In genomic region chr6:73518100-73518981, GRCh38 we compare ENCODE assay signal across 8 cellular contexts. TPM values are rescaled to one million over a fixed set of nuclear protein-coding genes. Genes with fewer than 3 reads are reported as not detected.
DNase-seq lines count a peak whose midpoint lies in the region; ATAC-seq and TF ChIP-seq lines count a peak whose summit lies in the region.
"Not testable (repeated sequence)": the region's sequence is repeated elsewhere in the genome, so short reads cannot be mapped to it uniquely, and the experiment has no call there.

No MANE protein-coding gene starts in this region.

- DNase-seq in BJ (ENCODE audit: low read depth); HAP-1 (ENCODE audit: low spot score in 2 of 2); Panc1 (ENCODE audit: low read depth, low spot score); choroid plexus epithelial cell (ENCODE audit: low read depth); glutamatergic neuron; spleen: not testable (repeated sequence)
- peak; percentile 40 for DNase-seq in activated T-cell treated with anti-CD3 and anti-CD28 coated beads, Interleukin-2, amount 50 U/mL, for 48 hours

- not testable (repeated sequence) for H3K9me3 ChIP-seq in HAP-1; Panc1 (ENCODE audit: control insufficient read depth, insufficient read depth, low read depth, low read length); muscle layer of colon (ENCODE audit: low read length); spleen

- not testable (repeated sequence) for H3K9ac ChIP-seq in muscle layer of colon (ENCODE audit: low read length)

- not testable (repeated sequence) for TF ChIP-seq CTCF in BJ (IDR thresholded peaks at IDR 0.05; ENCODE audit: insufficient read depth, low read depth, low read length); Panc1 (IDR thresholded peaks at IDR 0.05); choroid plexus epithelial cell (conservative IDR thresholded peaks at IDR 0.05; ENCODE audit: low read depth, low read length); glutamatergic neuron (IDR thresholded peaks at IDR 0.05; ENCODE audit: partially characterized antibody, unreplicated experiment); spleen (IDR thresholded peaks at IDR 0.05 in 8 of 11, conservative IDR thresholded peaks at IDR 0.05 in 3 of 11)

- H3K4me1 ChIP-seq in HAP-1: peaks cover 27% of the 10 kb centered on the region
- peaks cover 38% of the 10 kb centered on the region for H3K4me1 ChIP-seq in Panc1 (ENCODE audit: control insufficient read depth, insufficient read depth, low read length)
- H3K4me1 ChIP-seq in muscle layer of colon (ENCODE audit: insufficient read depth, low read length): peaks cover 47% of the 10 kb centered on the region
- H3K4me1 ChIP-seq in spleen: peaks cover 46 to 82% (median 70%) of the 10 kb centered on the region in 6 donors

- not testable (repeated sequence) for BruUV-seq in Panc1 (replicated peaks; lab: Mats Ljungman, UMichigan)

- peak overlapping the region; percentile 86 for H3K4me3 Mint-ChIP-seq in glutamatergic neuron (ENCODE audit: unreplicated experiment)

- H3K36me3 ChIP-seq in BJ (ENCODE audit: control insufficient read depth, insufficient read depth, low read length) (peaks cover 25% of the 10 kb centered on the region), HAP-1 (replicated peaks) (peaks cover 64% of the 10 kb centered on the region), Panc1 (ENCODE audit: control insufficient read depth, insufficient read depth, low read length) (peaks cover 38% of the 10 kb centered on the region), muscle layer of colon (ENCODE audit: insufficient read depth, low read length) (peaks cover 46% of the 10 kb centered on the region), spleen (peaks cover 0 to 70% (median 44%) of the 10 kb centered on the region in 6 donors)

- H3K27ac ChIP-seq in Panc1 (ENCODE audit: low read length) (peak overlapping the region; percentile 98), muscle layer of colon (ENCODE audit: low read depth, low read length) (peak overlapping the region; percentile 59), spleen (peak overlapping the region in 7 of 8 donors; percentile 36 to 100 (median 97))

- H3K9me3 Mint-ChIP-seq in glutamatergic neuron (ENCODE audit: unreplicated experiment): peaks cover 25% of the 10 kb centered on the region

- H3K27me3 ChIP-seq in BJ (ENCODE audit: control insufficient read depth, insufficient read depth, low read length); HAP-1 (ENCODE audit: low read depth); Panc1 (ENCODE audit: control insufficient read depth, insufficient read depth, low read length); muscle layer of colon (ENCODE audit: control insufficient read depth in 1 of 2, insufficient read depth in 2 of 2, low read length in 2 of 2); spleen (replicated peaks in 1 of 7): not testable (repeated sequence)

- in situ Hi-C loops in HAP-1 (cut with MboI; ENCODE audit: low sequenced_read_pairs); Panc1 (cut with HindIII; ENCODE audit: low pct_unique_long_range_greater_than_20kb, low sequenced_read_pairs): not testable (repeated sequence)

- not testable (repeated sequence) for ATAC-seq in Panc1

- peaks cover 18% of the 10 kb centered on the region for H3K4me1 Mint-ChIP-seq in glutamatergic neuron (ENCODE audit: low read depth, unreplicated experiment)

- CTCF ChIA-PET in BJ (lab: Yijun Ruan, JAX): interaction anchor here (0.6 to 5.4 kb wide), 3 partner anchors 62 to 93 kb away, joined by 3 to 43 read pairs (median 7); no protein-coding TSS in a partner anchor
- CTCF ChIA-PET in Panc1 (lab: Charles Lee): not testable (repeated sequence)

- H3K4me3 ChIP-seq in BJ (ENCODE audit: low read depth, low read length) (peak overlapping the region; percentile 96), HAP-1 (peak overlapping the region; percentile 99), Panc1 (ENCODE audit: low read depth in 2 of 2, low read length in 2 of 2) (peak overlapping the region; percentile 86 to 91), choroid plexus epithelial cell (ENCODE audit: low read depth, low read length) (peak overlapping the region; percentile 56), muscle layer of colon (ENCODE audit: low read depth in 1 of 2, low read length in 2 of 2) (peak overlapping the region in 1 of 2 donors; percentile 97), spleen (peak overlapping the region in 7 of 8 donors; percentile 19 to 91 (median 29))

- TF ChIP-seq POLR2A in spleen (IDR thresholded peaks at IDR 0.05): not testable (repeated sequence)

- intact Hi-C loops in Panc1 (cut with micrococcal nuclease; ENCODE audit: unreplicated experiment): not testable (repeated sequence)
- intact Hi-C loops in spleen (cut with DNase I; ENCODE audit: low total_unique reads): loop anchor here (10.0 kb wide), 1 partner anchor 54 kb away; the partner anchor contains the start of gene MTO1

- peaks cover 23% of the 10 kb centered on the region for H3K27me3 Mint-ChIP-seq in glutamatergic neuron (ENCODE audit: unreplicated experiment)

- peaks cover 19% of the 10 kb centered on the region for H3K36me3 Mint-ChIP-seq in glutamatergic neuron (ENCODE audit: unreplicated experiment)

- POLR2A ChIA-PET in BJ (lab: Charles Lee): interaction anchor here (0.7 kb wide), 1 partner anchor 62 kb away, joined by 5 read pairs; no protein-coding TSS in a partner anchor
- POLR2A ChIA-PET in Panc1 (lab: Charles Lee): interaction anchor here (0.6 to 1.0 kb wide), 2 partner anchors 61 to 70 kb away, joined by 6 to 13 read pairs; no protein-coding TSS in a partner anchor

- peak overlapping the region; percentile 26 for H3K27ac Mint-ChIP-seq in glutamatergic neuron (ENCODE audit: unreplicated experiment)

- 27 to 43% (median 32%) methylated on average over 14 to 19 of the region's 19 CpGs for WGBS in spleen, 5 donors

RNA-seq across cellular contexts. Expression of gene EEF1A1, which starts 2.5 kb away (rescaled TPM):
- polyA plus RNA-seq in BJ (2011; rRNA removed) (20,981 and 25,088 TPM in 2 replicates), spleen (over 10,000 TPM; 12,419 to 13,640 (median 12,484) TPM)
- polyA minus RNA-seq in BJ (2011; rRNA and poly(A)+ RNA removed): 8,632 and 13,700 TPM in 2 replicates
- total RNA-seq in Panc1 (2021; ENCODE audit: unreplicated experiment) (10,069 TPM), glutamatergic neuron (ENCODE audit: unreplicated experiment) (6,372 TPM), spleen (over 10,000 TPM in 1 of 7 donors, 1,000 to 10,000 TPM in 6; 7,486 to 10,079 (median 8,893) TPM)
- 8,925 TPM for polyA plus RNA-seq in Panc1 (2012; ENCODE audit: insufficient read length)

RNA-seq across cellular contexts. Expression of gene MTO1, which starts 56.8 kb away (rescaled TPM):
- polyA plus RNA-seq in BJ (2011; rRNA removed) (17.7 and 22.3 TPM in 2 replicates), spleen (10 to 100 TPM; 17.8 to 26.4 (median 23.6) TPM)
- polyA minus RNA-seq in BJ (2011; rRNA and poly(A)+ RNA removed): 10.8 and 16.6 TPM in 2 replicates
- total RNA-seq in Panc1 (2021; ENCODE audit: unreplicated experiment) (57.9 TPM), glutamatergic neuron (ENCODE audit: unreplicated experiment) (26.6 TPM), spleen (10 to 100 TPM; 31.7 to 50.2 (median 45.3) TPM)
- 34.9 TPM for polyA plus RNA-seq in Panc1 (2012; ENCODE audit: insufficient read length)
